In genomic region chr1:4741876-4742423, GRCh38 we compare ENCODE assay signal across 2 cellular contexts.
TF ChIP-seq lines count a peak whose summit lies in the region.

No MANE protein-coding gene starts in this region.

TF ChIP-seq in HCT116, 20 proteins besides CTCF, POLR2A, EP300 and RAD21:
- TF ChIP-seq ZBTB33 (IDR thresholded peaks at IDR 0.05; ENCODE audit: extremely low read depth, insufficient replicate concordance, low read length) = no peak
- no peak for TF ChIP-seq CEBPB (IDR thresholded peaks at IDR 0.05; ENCODE audit: low read depth)
- no peak for TF ChIP-seq FOSL1 (IDR thresholded peaks at IDR 0.05; ENCODE audit: low read depth)
- TF ChIP-seq ELF1 (IDR thresholded peaks at IDR 0.05; ENCODE audit: borderline replicate concordance, low read depth) = no peak
- no peak for TF ChIP-seq ZNF274 (IDR thresholded peaks at IDR 0.05; ENCODE audit: low read depth, low read length)
- no peak for TF ChIP-seq EGR1 (IDR thresholded peaks at IDR 0.05; ENCODE audit: low read depth)
- TF ChIP-seq MAX (IDR thresholded peaks at IDR 0.05) = no peak
- no peak for TF ChIP-seq REST (IDR thresholded peaks at IDR 0.05; ENCODE audit: low read depth)
- TF ChIP-seq SRF (IDR thresholded peaks at IDR 0.05; ENCODE audit: low read depth) = no peak
- TF ChIP-seq EZH2phosphoT487 (IDR thresholded peaks at IDR 0.05; ENCODE audit: borderline replicate concordance) = no peak
- TF ChIP-seq EZH2 (IDR thresholded peaks at IDR 0.05) = no peak
- no peak for TF ChIP-seq ZFX (IDR thresholded peaks at IDR 0.05)

TF ChIP-seq in H1, 55 proteins besides CTCF, POLR2A, EP300 and RAD21 (continued from another document):
- TF ChIP-seq ASH2L (IDR thresholded peaks at IDR 0.05; ENCODE audit: low read length) (no peak), E2F6 (IDR thresholded peaks at IDR 0.05) (no peak)
